1 cellular context compared by ENCODE assay signal in the genomic region with DNA sequence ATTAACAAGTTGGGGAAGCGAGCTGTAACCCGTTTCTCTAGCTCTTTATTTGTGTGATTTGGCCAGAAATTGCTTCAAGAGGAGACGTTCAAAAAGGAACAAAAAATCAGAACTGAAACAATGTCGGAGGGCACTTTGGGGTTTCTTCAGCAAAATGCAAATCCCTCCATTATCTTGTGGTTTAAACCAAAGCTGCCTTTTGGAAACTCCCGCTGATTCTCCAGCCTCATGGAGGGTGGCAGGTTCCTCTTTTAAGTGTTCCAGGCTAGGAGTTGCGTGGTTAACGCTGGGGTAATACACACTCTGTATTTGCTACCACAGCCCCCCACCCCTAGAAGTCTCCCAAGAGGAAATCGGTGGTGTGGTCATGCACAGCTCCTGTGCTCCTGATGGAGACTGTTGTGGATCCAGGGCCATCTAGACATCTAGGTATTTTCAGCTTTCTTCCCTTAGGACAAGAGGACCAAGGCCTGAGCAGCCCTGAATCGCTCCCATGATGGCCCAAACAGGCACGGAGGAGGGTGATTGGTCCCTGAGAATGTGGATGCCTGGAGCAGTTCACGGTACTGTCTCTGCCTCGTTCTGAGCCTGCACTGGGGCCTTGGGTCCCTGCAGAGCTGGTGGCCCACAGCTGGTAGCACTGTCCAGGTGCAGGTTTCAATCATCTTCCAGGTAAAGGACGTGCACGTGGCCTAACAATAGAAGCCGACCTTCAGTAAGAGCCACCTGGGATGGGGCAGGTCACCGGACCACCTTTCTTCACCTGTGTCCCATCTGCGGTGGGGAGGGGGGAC.
TF ChIP-seq lines count a peak whose summit lies in the region.

No MANE protein-coding gene starts in this region.

TF ChIP-seq in HepG2, 621 proteins besides CTCF, POLR2A, EP300 and RAD21:
- TF ChIP-seq ZZZ3 (CRISPR knock-in tag; IDR thresholded peaks at IDR 0.05; ENCODE audit: borderline replicate concordance) (no peak), ZSCAN25 (CRISPR knock-in tag; IDR thresholded peaks at IDR 0.05) (no peak), KDM3A (CRISPR knock-in tag; IDR thresholded peaks at IDR 0.05; ENCODE audit: low read depth) (no peak), DNMT1 (CRISPR knock-in tag; IDR thresholded peaks at IDR 0.05) (no peak), NR1H2 (CRISPR knock-in tag; IDR thresholded peaks at IDR 0.05; ENCODE audit: borderline replicate concordance, low read depth) (no peak), SETDB1 (CRISPR knock-in tag; IDR thresholded peaks at IDR 0.05; ENCODE audit: borderline replicate concordance) (no peak), ZNF510 (CRISPR knock-in tag; IDR thresholded peaks at IDR 0.05; ENCODE audit: low read depth) (no peak), CHD4 (IDR thresholded peaks at IDR 0.05; ENCODE audit: borderline replicate concordance, low read length) (no peak), PRPF4 (IDR thresholded peaks at IDR 0.05; ENCODE audit: low read depth, low read length, poor library complexity, severe bottlenecking) (no peak)
- TF ChIP-seq, protein P1, sequence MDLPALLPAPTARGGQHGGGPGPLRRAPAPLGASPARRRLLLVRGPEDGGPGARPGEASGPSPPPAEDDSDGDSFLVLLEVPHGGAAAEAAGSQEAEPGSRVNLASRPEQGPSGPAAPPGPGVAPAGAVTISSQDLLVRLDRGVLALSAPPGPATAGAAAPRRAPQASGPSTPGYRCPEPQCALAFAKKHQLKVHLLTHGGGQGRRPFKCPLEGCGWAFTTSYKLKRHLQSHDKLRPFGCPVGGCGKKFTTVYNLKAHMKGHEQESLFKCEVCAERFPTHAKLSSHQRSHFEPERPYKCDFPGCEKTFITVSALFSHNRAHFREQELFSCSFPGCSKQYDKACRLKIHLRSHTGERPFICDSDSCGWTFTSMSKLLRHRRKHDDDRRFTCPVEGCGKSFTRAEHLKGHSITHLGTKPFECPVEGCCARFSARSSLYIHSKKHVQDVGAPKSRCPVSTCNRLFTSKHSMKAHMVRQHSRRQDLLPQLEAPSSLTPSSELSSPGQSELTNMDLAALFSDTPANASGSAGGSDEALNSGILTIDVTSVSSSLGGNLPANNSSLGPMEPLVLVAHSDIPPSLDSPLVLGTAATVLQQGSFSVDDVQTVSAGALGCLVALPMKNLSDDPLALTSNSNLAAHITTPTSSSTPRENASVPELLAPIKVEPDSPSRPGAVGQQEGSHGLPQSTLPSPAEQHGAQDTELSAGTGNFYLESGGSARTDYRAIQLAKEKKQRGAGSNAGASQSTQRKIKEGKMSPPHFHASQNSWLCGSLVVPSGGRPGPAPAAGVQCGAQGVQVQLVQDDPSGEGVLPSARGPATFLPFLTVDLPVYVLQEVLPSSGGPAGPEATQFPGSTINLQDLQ (CRISPR knock-in tag; IDR thresholded peaks at IDR 0.05): no peak
- TF ChIP-seq, protein P2, sequence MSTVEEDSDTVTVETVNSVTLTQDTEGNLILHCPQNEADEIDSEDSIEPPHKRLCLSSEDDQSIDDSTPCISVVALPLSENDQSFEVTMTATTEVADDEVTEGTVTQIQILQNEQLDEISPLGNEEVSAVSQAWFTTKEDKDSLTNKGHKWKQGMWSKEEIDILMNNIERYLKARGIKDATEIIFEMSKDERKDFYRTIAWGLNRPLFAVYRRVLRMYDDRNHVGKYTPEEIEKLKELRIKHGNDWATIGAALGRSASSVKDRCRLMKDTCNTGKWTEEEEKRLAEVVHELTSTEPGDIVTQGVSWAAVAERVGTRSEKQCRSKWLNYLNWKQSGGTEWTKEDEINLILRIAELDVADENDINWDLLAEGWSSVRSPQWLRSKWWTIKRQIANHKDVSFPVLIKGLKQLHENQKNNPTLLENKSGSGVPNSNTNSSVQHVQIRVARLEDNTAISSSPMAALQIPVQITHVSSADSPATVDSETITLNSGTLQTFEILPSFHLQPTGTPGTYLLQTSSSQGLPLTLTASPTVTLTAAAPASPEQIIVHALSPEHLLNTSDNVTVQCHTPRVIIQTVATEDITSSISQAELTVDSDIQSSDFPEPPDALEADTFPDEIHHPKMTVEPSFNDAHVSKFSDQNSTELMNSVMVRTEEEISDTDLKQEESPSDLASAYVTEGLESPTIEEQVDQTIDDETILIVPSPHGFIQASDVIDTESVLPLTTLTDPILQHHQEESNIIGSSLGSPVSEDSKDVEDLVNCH (CRISPR knock-in tag; IDR thresholded peaks at IDR 0.05): no peak
- TF ChIP-seq, protein P3, sequence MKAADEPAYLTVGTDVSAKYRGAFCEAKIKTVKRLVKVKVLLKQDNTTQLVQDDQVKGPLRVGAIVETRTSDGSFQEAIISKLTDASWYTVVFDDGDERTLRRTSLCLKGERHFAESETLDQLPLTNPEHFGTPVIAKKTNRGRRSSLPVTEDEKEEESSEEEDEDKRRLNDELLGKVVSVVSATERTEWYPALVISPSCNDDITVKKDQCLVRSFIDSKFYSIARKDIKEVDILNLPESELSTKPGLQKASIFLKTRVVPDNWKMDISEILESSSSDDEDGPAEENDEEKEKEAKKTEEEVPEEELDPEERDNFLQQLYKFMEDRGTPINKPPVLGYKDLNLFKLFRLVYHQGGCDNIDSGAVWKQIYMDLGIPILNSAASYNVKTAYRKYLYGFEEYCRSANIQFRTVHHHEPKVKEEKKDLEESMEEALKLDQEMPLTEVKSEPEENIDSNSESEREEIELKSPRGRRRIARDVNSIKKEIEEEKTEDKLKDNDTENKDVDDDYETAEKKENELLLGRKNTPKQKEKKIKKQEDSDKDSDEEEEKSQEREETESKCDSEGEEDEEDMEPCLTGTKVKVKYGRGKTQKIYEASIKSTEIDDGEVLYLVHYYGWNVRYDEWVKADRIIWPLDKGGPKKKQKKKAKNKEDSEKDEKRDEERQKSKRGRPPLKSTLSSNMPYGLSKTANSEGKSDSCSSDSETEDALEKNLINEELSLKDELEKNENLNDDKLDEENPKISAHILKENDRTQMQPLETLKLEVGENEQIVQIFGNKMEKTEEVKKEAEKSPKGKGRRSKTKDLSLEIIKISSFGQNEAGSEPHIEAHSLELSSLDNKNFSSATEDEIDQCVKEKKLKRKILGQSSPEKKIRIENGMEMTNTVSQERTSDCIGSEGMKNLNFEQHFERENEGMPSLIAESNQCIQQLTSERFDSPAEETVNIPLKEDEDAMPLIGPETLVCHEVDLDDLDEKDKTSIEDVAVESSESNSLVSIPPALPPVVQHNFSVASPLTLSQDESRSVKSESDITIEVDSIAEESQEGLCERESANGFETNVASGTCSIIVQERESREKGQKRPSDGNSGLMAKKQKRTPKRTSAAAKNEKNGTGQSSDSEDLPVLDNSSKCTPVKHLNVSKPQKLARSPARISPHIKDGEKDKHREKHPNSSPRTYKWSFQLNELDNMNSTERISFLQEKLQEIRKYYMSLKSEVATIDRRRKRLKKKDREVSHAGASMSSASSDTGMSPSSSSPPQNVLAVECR (CRISPR knock-in tag; IDR thresholded peaks at IDR 0.05; ENCODE audit: borderline replicate concordance): no peak
- TF ChIP-seq, protein P4, sequence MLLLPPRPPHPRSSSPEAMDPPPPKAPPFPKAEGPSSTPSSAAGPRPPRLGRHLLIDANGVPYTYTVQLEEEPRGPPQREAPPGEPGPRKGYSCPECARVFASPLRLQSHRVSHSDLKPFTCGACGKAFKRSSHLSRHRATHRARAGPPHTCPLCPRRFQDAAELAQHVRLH (CRISPR knock-in tag; IDR thresholded peaks at IDR 0.05; ENCODE audit: borderline replicate concordance, low read depth): no peak
- TF ChIP-seq, protein P5, sequence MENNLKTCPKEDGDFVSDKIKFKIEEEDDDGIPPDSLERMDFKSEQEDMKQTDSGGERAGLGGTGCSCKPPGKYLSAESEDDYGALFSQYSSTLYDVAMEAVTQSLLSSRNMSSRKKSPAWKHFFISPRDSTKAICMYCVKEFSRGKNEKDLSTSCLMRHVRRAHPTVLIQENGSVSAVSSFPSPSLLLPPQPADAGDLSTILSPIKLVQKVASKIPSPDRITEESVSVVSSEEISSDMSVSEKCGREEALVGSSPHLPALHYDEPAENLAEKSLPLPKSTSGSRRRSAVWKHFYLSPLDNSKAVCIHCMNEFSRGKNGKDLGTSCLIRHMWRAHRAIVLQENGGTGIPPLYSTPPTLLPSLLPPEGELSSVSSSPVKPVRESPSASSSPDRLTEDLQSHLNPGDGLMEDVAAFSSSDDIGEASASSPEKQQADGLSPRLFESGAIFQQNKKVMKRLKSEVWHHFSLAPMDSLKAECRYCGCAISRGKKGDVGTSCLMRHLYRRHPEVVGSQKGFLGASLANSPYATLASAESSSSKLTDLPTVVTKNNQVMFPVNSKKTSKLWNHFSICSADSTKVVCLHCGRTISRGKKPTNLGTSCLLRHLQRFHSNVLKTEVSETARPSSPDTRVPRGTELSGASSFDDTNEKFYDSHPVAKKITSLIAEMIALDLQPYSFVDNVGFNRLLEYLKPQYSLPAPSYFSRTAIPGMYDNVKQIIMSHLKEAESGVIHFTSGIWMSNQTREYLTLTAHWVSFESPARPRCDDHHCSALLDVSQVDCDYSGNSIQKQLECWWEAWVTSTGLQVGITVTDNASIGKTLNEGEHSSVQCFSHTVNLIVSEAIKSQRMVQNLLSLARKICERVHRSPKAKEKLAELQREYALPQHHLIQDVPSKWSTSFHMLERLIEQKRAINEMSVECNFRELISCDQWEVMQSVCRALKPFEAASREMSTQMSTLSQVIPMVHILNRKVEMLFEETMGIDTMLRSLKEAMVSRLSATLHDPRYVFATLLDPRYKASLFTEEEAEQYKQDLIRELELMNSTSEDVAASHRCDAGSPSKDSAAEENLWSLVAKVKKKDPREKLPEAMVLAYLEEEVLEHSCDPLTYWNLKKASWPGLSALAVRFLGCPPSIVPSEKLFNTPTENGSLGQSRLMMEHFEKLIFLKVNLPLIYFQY (CRISPR knock-in tag; IDR thresholded peaks at IDR 0.05; ENCODE audit: borderline replicate concordance): no peak
TF ChIP-seq in HepG2: peak in this region for 0.
